Comparison of ENCODE assay signal across 9 cellular contexts in the genomic region with DNA sequence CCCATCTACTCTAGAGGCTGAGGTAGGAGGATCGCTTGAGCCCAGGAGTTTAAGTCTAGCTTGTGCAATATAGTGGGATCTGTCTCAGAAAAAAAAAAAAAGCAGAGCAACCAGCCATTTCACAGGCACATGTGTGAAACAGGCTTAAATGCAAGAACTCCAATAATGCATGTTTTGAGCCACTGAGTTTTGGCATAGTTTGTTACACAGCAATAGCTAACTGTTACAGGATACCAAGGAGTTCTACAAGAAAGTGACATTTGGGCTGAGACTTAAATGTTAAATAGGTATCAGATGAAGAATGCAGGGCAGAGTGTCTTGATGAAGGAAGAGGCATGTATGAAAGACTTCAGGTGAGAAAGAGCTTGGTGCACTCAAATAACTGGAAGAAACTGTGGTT.
"Had no signal": no experiment of that assay in that cellular context is flagged by ENCODE, and none has a peak within 500 bp of the region (broad histone marks: within the 10 kb centered on the region; RNA-seq: fewer than 3 reads in every experiment).

No MANE protein-coding gene starts in this region.

- H3K4me3 Mint-ChIP-seq: HFFc6 had no signal

- H2AFZ ChIP-seq: GM23248 had no signal

- H3K27ac Mint-ChIP-seq: HFFc6 had no signal

- H3K4me1 ChIP-seq: HAP-1 had no signal

- ATAC-seq: HCT116, K562 had no signal

- H3K9me3 ChIP-seq: HAP-1 had no signal

- FAIRE-seq: K562 had no signal

- H3K9ac ChIP-seq: GM23248 had no signal

- H3K4me3 ChIP-seq: GM23248, HAP-1, K562 had no signal

- H3K27ac ChIP-seq: GM23248, HL-60 had no signal

- DNase-seq: GM23248, GOT3, H7, HFFc6, IMR-90 had no signal

- H3K36me3 ChIP-seq: HAP-1 had no signal
